Comparison of ENCODE assay signal across 8 cellular contexts in the genomic region with DNA sequence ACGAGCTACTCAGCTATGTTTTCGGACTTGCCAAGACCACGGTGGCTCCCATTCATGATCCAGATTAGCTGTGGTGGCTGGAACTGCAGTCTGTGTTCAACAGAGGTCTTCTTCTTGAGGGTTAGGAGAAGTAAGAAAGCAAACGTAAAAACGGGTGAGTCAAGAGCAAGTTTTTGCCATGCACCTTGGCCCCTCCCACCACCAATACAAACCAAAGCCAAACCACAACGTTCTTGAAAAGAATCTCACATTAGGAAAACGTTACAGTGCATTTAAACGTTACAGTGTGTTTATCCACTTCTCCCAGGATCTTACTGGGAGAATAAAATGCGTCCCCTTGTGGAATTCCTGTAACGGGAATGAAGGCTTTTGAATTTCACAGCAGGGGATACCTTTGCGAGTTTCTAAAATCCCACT. TPM values are rescaled to one million over a fixed set of nuclear protein-coding genes. Genes with fewer than 3 reads are reported as not detected.
DNase-seq lines count a peak whose midpoint lies in the region; ATAC-seq, FAIRE-seq and TF ChIP-seq lines count a peak whose summit lies in the region.

No MANE protein-coding gene starts in this region.

- RAD21 ChIA-PET in GM12878 (lab: Charles Lee; ENCODE audit: unreplicated experiment) = interaction anchor here (0.6 to 3.3 kb wide), 23 partner anchors 13 to 442 kb away, joined by 3 to 17 read pairs (median 5); a partner anchor contains a TSS

- SMC1A ChIA-PET in GM12878 (lab: Charles Lee; ENCODE audit: uncharacterized antibody, unreplicated experiment) = interaction anchor here (0.6 to 4.8 kb wide), 25 partner anchors 10 to 442 kb away, joined by 3 to 55 read pairs (median 4); a partner anchor contains a TSS

- peak overlapping the region; percentile 74 for H3K27ac ChIP-seq in GM12878 (ENCODE audit: control insufficient read depth, insufficient read depth)

- no TSS peak for BruUV-seq in GM12878 (replicated peaks; lab: Mats Ljungman, UMichigan)

- H3K4me1 ChIP-seq in GM12878 (ENCODE audit: control insufficient read depth, insufficient read depth, low read length) = peaks cover 11% of the 10 kb centered on the region; the same call in 1 of the 2 replicates

- no peak for TF ChIP-seq EP300 in GM12878 (IDR thresholded peaks at IDR 0.05; ENCODE audit: borderline replicate concordance in 1 of 2, control insufficient read depth in 1 of 2, low read depth in 2 of 2, low read length in 2 of 2)

- H3K9ac ChIP-seq in GM12878 (ENCODE audit: control insufficient read depth, insufficient read depth, low read length) = peak overlapping the region; percentile 85

- TF ChIP-seq POLR2A in GM12878 (IDR thresholded peaks at IDR 0.05; ENCODE audit: low read depth, low read length) = no peak

- POLR2A ChIA-PET in GM12878 (lab: Charles Lee) = interaction anchor here (0.6 to 2.7 kb wide), 14 partner anchors 10 to 442 kb away, joined by 3 to 10 read pairs (median 3); a partner anchor contains a TSS

- TF ChIP-seq CTCF in GM12878 (IDR thresholded peaks at IDR 0.05 in 2 of 3, conservative IDR thresholded peaks at IDR 0.05 in 1 of 3; ENCODE audit: control insufficient read depth in 2 of 3, extremely low read depth in 1 of 3, insufficient read depth in 1 of 3, low read depth in 3 of 3, low read length in 3 of 3) (0 out of 6 replicates have a peak, but pooled peaks of 1 of the 3 experiments have one; percentile 13), GM13976 (IDR thresholded peaks at IDR 0.05; ENCODE audit: borderline replicate concordance, control extremely low read depth, extremely low read depth, insufficient read depth, missing control alignments) (no peak)

- TF ChIP-seq RAD21 in GM12878 (IDR thresholded peaks at IDR 0.05; ENCODE audit: insufficient read depth, low read depth, low read length) = no peak

- peak overlapping the region; percentile 100 for H3K4me2 ChIP-seq in GM12878 (ENCODE audit: control insufficient read depth, insufficient read depth)

- H3K27me3 ChIP-seq in GM12878 (replicated peaks in 1 of 2; ENCODE audit: control insufficient read depth in 2 of 2, insufficient read depth in 2 of 2, low read length in 1 of 2) = no peaks in the 10 kb centered on the region

- ATAC-seq in GM12878 = peak; percentile 11

- H3K9me3 ChIP-seq in GM12878 (replicated peaks; ENCODE audit: control insufficient read depth, insufficient read depth, low read length) = no peaks in the 10 kb centered on the region

- intact Hi-C loops in GM12878 (cut with micrococcal nuclease; ENCODE audit: unreplicated experiment) = loop anchor here (2.0 to 5.0 kb wide), 2 partner anchors 370 to 841 kb away; no protein-coding TSS in a partner anchor

- in situ Hi-C loops in GM12878 (cut with MboI) = no loop called here
- in situ Hi-C loops in GM13976 (cut with MboI; ENCODE audit: low sequenced_read_pairs, unreplicated experiment) = no loop called here

- DNase-seq in NCI-H526 (lab: John Stamatoyannopoulos, UW) = peak; percentile 19 to 20
- no peak for DNase-seq in NCI-H526 treated with DMSO at 0.1 percent for 48 hours (lab: John Stamatoyannopoulos, UW)
- peak in 4 of 5 experiments; percentile 38 to 90 (median 60) for DNase-seq in T-helper 2 cell
- DNase-seq in GM12878 (ENCODE audit: low read depth, low spot score) = no peak
- DNase-seq in kidney glomerular epithelial cell (lab: John Stamatoyannopoulos, UW) = peak; percentile 20
- peak; percentile 22 to 57 for DNase-seq in stimulated activated CD4-positive, alpha-beta T cell treated with anti-CD3 and anti-CD28 coated beads, Interleukin-4, amount 100 ng/mL, for 48 hours (ENCODE audit: low read depth in 2 of 2)
- no peak for DNase-seq in NCI-H446 (lab: John Stamatoyannopoulos, UW)
- DNase-seq in GM13976 (ENCODE audit: low spot score) = no peak

- no peak for FAIRE-seq in GM12878 (lab: Jason Lieb, UNC)

- peak overlapping the region; percentile 98 for H2AFZ ChIP-seq in GM12878 (ENCODE audit: control insufficient read depth, low read depth, low read length)

- H3K36me3 ChIP-seq in GM12878 (ENCODE audit: control insufficient read depth in 2 of 2, insufficient read depth in 2 of 2, low read length in 1 of 2) = no peaks in the 10 kb centered on the region

- no peaks in the 10 kb centered on the region for H4K20me1 ChIP-seq in GM12878 (ENCODE audit: control insufficient read depth, insufficient read depth)

- H3K79me2 ChIP-seq in GM12878 (ENCODE audit: control insufficient read depth, insufficient read depth, low read length) = peaks cover 2% of the 10 kb centered on the region; the same call in 1 of the 2 replicates

- WGBS in GM12878 (ENCODE audit: insufficient coverage, insufficient replicate concordance, low lambda C conversion rate, missing lambda C conversion rate) = 21% methylated on average over 11 of the region's 11 CpGs

- CTCF ChIA-PET in GM12878 (lab: Yijun Ruan, JAX) = interaction anchor here (0.9 to 8.9 kb wide), 19 partner anchors 10 to 461 kb away, joined by 3 to 173 read pairs (median 4); no protein-coding TSS in a partner anchor

- peak overlapping the region; percentile 72 for H3K4me3 ChIP-seq in GM12878

TF ChIP-seq in GM12878, 131 proteins besides CTCF, POLR2A, EP300 and RAD21 (continues in another document):
- no peak for TF ChIP-seq FOXM1 (IDR thresholded peaks at IDR 0.05; ENCODE audit: low read depth, low read length)
- TF ChIP-seq, protein P1, sequence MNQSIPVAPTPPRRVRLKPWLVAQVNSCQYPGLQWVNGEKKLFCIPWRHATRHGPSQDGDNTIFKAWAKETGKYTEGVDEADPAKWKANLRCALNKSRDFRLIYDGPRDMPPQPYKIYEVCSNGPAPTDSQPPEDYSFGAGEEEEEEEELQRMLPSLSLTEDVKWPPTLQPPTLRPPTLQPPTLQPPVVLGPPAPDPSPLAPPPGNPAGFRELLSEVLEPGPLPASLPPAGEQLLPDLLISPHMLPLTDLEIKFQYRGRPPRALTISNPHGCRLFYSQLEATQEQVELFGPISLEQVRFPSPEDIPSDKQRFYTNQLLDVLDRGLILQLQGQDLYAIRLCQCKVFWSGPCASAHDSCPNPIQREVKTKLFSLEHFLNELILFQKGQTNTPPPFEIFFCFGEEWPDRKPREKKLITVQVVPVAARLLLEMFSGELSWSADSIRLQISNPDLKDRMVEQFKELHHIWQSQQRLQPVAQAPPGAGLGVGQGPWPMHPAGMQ (IDR thresholded peaks at IDR 0.05; ENCODE audit: borderline replicate concordance) = no peak
- TF ChIP-seq MEF2B (IDR thresholded peaks at IDR 0.05; ENCODE audit: partially characterized antibody, poor library complexity, severe bottlenecking) = no peak
- TF ChIP-seq, protein P2, sequence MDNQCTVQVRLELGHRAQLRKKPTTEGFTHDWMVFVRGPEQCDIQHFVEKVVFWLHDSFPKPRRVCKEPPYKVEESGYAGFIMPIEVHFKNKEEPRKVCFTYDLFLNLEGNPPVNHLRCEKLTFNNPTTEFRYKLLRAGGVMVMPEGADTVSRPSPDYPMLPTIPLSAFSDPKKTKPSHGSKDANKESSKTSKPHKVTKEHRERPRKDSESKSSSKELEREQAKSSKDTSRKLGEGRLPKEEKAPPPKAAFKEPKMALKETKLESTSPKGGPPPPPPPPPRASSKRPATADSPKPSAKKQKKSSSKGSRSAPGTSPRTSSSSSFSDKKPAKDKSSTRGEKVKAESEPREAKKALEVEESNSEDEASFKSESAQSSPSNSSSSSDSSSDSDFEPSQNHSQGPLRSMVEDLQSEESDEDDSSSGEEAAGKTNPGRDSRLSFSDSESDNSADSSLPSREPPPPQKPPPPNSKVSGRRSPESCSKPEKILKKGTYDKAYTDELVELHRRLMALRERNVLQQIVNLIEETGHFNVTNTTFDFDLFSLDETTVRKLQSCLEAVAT (IDR thresholded peaks at IDR 0.05) = no peak

RNA-seq across cellular contexts. Expression of a gene that starts 0.7 kb away (rescaled TPM):
- 1.6 and 1.7 TPM in 2 replicates for total RNA-seq in GM12878 (2013; cell fraction: nucleolus; rRNA removed)
- total RNA-seq in GM12878 (2014; rRNA removed) (0.56 and 0.87 TPM in 2 replicates), GM12878 (2014; rRNA removed; fragmentation: Illumina TruSeq; extraction: Trizol) (1.4 and 1.5 TPM in 2 replicates), GM12878 (2021) (0.85 and 1.1 TPM in 2 replicates)
- polyA plus RNA-seq in GM12878 (2011; ENCODE audit: low read depth) = 0.29 TPM
- polyA plus RNA-seq in GM12878 (2011; rRNA removed) (2.3 and 3.2 TPM in 2 replicates), GM12878 (2014; fragmentation: Illumina TruSeq; extraction: Trizol) (1.5 and 2.2 TPM in 2 replicates), GM12878 (2014; fragmentation: Nextera tagmentation; extraction: Ambion mirVana) (1 to 10 TPM in 1 of 2 experiments, under 1 TPM in 1; 0.90 to 1.1 TPM), GM12878 (2014; rRNA removed) (0.67 and 1.3 TPM in 2 replicates), GM12878 (2016; fragmentation: Nextera tagmentation; extraction: Ambion mirVana) (1 to 10 TPM; 1.1 to 1.5 TPM)
- 0.85 and 1.2 TPM in 2 replicates for polyA plus RNA-seq in GM12878 (2011; cell fraction: cytosol; rRNA removed)
- 0.85 and 0.91 TPM in 2 replicates for polyA plus RNA-seq in GM12878 (2011; cell fraction: nucleus; rRNA removed)
- 0.42 and 0.70 TPM in 2 replicates for polyA plus RNA-seq in GM12878 (2012)
- 1.1 and 2.0 TPM in 2 replicates for polyA minus RNA-seq in GM12878 (2011; rRNA and poly(A)+ RNA removed)
- polyA minus RNA-seq in GM12878 (2011; cell fraction: cytosol; rRNA and poly(A)+ RNA removed) = 0.31 and 0.40 TPM in 2 replicates
- polyA minus RNA-seq in GM12878 (2011; cell fraction: nucleus; rRNA and poly(A)+ RNA removed) = 0.73 and 1.3 TPM in 2 replicates

RNA-seq across cellular contexts. Expression of a gene that starts 1.0 kb away (rescaled TPM):
- 1.0 and 1.1 TPM in 2 replicates for total RNA-seq in GM12878 (2013; cell fraction: nucleolus; rRNA removed)
- total RNA-seq in GM12878 (2014; rRNA removed) (1.7 and 2.5 TPM in 2 replicates), GM12878 (2014; rRNA removed; fragmentation: Illumina TruSeq; extraction: Trizol) (2.3 and 2.4 TPM in 2 replicates), GM12878 (2021) (1.9 TPM in 2 replicates)
- polyA plus RNA-seq in GM12878 (2011; ENCODE audit: low read depth) = 0.58 TPM
- polyA plus RNA-seq in GM12878 (2011; rRNA removed) (0.71 and 1.4 TPM in 2 replicates), GM12878 (2014; fragmentation: Illumina TruSeq; extraction: Trizol) (1.8 and 2.6 TPM in 2 replicates), GM12878 (2014; fragmentation: Nextera tagmentation; extraction: Ambion mirVana) (under 1 TPM; 0.66 to 0.69 TPM), GM12878 (2014; rRNA removed) (1.1 and 1.2 TPM in 2 replicates), GM12878 (2016; fragmentation: Nextera tagmentation; extraction: Ambion mirVana) (1 to 10 TPM; 2.1 to 2.8 TPM)
- 0.28 and 0.30 TPM in 2 replicates for polyA plus RNA-seq in GM12878 (2011; cell fraction: cytosol; rRNA removed)
- 0.67 TPM in 2 replicates for polyA plus RNA-seq in GM12878 (2011; cell fraction: nucleus; rRNA removed)
- polyA plus RNA-seq in GM12878 (2012) = 0.68 and 0.98 TPM in 2 replicates
- 0.82 and 0.95 TPM in 2 replicates for polyA minus RNA-seq in GM12878 (2011; rRNA and poly(A)+ RNA removed)
- polyA minus RNA-seq in GM12878 (2011; cell fraction: cytosol; rRNA and poly(A)+ RNA removed) = 0.80 and 1.1 TPM in 2 replicates
- polyA minus RNA-seq in GM12878 (2011; cell fraction: nucleus; rRNA and poly(A)+ RNA removed) = 1.1 and 2.2 TPM in 2 replicates

Comparison
In these comparisons a context has a peak if more than half of its experiments do, and no peak if none do; other contexts are left out.
1. DNase-seq: peak in NCI-H526 (2 of 2), T-helper 2 cell (4 of 5), kidney glomerular epithelial cell (single experiment) and stimulated activated CD4-positive, alpha-beta T cell treated with anti-CD3 and anti-CD28 coated beads, Interleukin-4, amount 100 ng/mL, for 48 hours (2 of 2); none in NCI-H526 treated with DMSO at 0.1 percent for 48 hours (single experiment), GM12878 (single experiment), NCI-H446 (0 of 2) and GM13976 (single experiment).